ENCODE assay signal across 19 cellular contexts in genomic region chr16:48555597-48555996, GRCh38. TPM values are rescaled to one million over a fixed set of nuclear protein-coding genes. Genes with fewer than 3 reads are reported as not detected.
A peak's percentile ranks its signal among the peaks of the same experiment; 100 is the strongest.
DNase-seq lines count a peak whose midpoint lies in the region; ATAC-seq and TF ChIP-seq lines count a peak whose summit lies in the region.
"Had no signal": no experiment of that assay in that cellular context is flagged by ENCODE, and none has a peak within 500 bp of the region (broad histone marks: within the 10 kb centered on the region; RNA-seq: fewer than 3 reads in every experiment).

No MANE protein-coding gene starts in this region.

- no peak overlapping the region for H3K4me2 ChIP-seq in GM23338
- H3K4me2 ChIP-seq: BLaER1 had no signal

- H3K27me3 ChIP-seq in GM23338 (ENCODE audit: insufficient read depth) = no peaks in the 10 kb centered on the region
- H3K27me3 ChIP-seq: BLaER1, Peyer's patch had no signal

- ATAC-seq in GM23338 = no peak
- peak; percentile 65 for ATAC-seq in activated naive CD8-positive, alpha-beta T cell treated with anti-CD3 and anti-CD28 coated beads, Interleukin-2, amount 10 ng/mL, durations not matched to agents 7 days and 5 days (ENCODE audit: low read depth)

- no peak overlapping the region for H3K27ac ChIP-seq in GM23338 (ENCODE audit: low read depth)
- H3K27ac ChIP-seq: BLaER1, prostate gland had no signal

- H2AFZ ChIP-seq in GM23338 = no peak overlapping the region

- POLR2A ChIA-PET in activated naive CD8-positive, alpha-beta T cell treated with anti-CD3 and anti-CD28 coated beads, Interleukin-2, amount 10 ng/mL, durations not matched to agents 7 days and 5 days (lab: Charles Lee) = interaction anchor here (0.9 to 1.5 kb wide), 4 partner anchors 53 to 68 kb away, joined by 3 to 6 read pairs (median 4); partner anchors contain the start of gene N4BP1

- no peaks in the 10 kb centered on the region for H3K27me3 Mint-ChIP-seq in T-helper 1 cell treated with Interleukin-12 subunit alpha and Interleukin-12 subunit beta and Interleukin-4 antibody, amounts not matched to agents 30 μg/mL and 1 μg/mL, for 36 hours (ENCODE audit: low read depth)
- H3K27me3 Mint-ChIP-seq in GM23338 (ENCODE audit: insufficient read depth, low read depth, poor library complexity) = no peaks in the 10 kb centered on the region
- no peaks in the 10 kb centered on the region for H3K27me3 Mint-ChIP-seq in activated naive CD8-positive, alpha-beta T cell treated with anti-CD3 and anti-CD28 coated beads, Interleukin-2, amount 10 ng/mL, durations not matched to agents 7 days and 5 days
- H3K27me3 Mint-ChIP-seq in nephron (ENCODE audit: low read depth) = no peaks in the 10 kb centered on the region
- H3K27me3 Mint-ChIP-seq: type B pancreatic cell had no signal

- H3K36me3 Mint-ChIP-seq in T-helper 1 cell treated with Interleukin-12 subunit alpha and Interleukin-12 subunit beta and Interleukin-4 antibody, amounts not matched to agents 30 μg/mL and 1 μg/mL, for 36 hours (ENCODE audit: low read depth) = peaks cover 52% of the 10 kb centered on the region
- H3K36me3 Mint-ChIP-seq in GM23338 (ENCODE audit: low read depth) = peaks cover 34% of the 10 kb centered on the region
- peaks cover 34% of the 10 kb centered on the region for H3K36me3 Mint-ChIP-seq in activated naive CD8-positive, alpha-beta T cell treated with anti-CD3 and anti-CD28 coated beads, Interleukin-2, amount 10 ng/mL, durations not matched to agents 7 days and 5 days
- H3K36me3 Mint-ChIP-seq in nephron (ENCODE audit: low read depth) = peaks cover 50% of the 10 kb centered on the region

- no peaks in the 10 kb centered on the region for H3F3A ChIP-seq in GM23338 (replicated peaks; ENCODE audit: low read depth)

- H3K9me3 Mint-ChIP-seq in T-helper 1 cell treated with Interleukin-12 subunit alpha and Interleukin-12 subunit beta and Interleukin-4 antibody, amounts not matched to agents 30 μg/mL and 1 μg/mL, for 36 hours = no peaks in the 10 kb centered on the region
- no peaks in the 10 kb centered on the region for H3K9me3 Mint-ChIP-seq in GM23338
- H3K9me3 Mint-ChIP-seq in activated naive CD8-positive, alpha-beta T cell treated with anti-CD3 and anti-CD28 coated beads, Interleukin-2, amount 10 ng/mL, durations not matched to agents 7 days and 5 days = no peaks in the 10 kb centered on the region
- H3K9me3 Mint-ChIP-seq in nephron = no peaks in the 10 kb centered on the region
- H3K9me3 Mint-ChIP-seq: type B pancreatic cell had no signal

- no peak overlapping the region for H3K4me3 ChIP-seq in GM23338
- H3K4me3 ChIP-seq: BLaER1, Peyer's patch, prostate gland had no signal

- peaks cover 70% of the 10 kb centered on the region for H3K4me1 Mint-ChIP-seq in T-helper 1 cell treated with Interleukin-12 subunit alpha and Interleukin-12 subunit beta and Interleukin-4 antibody, amounts not matched to agents 30 μg/mL and 1 μg/mL, for 36 hours (ENCODE audit: low read depth)
- H3K4me1 Mint-ChIP-seq in GM23338 (peaks cover 25% of the 10 kb centered on the region), nephron (peaks cover 66% of the 10 kb centered on the region)
- H3K4me1 Mint-ChIP-seq in activated naive CD8-positive, alpha-beta T cell treated with anti-CD3 and anti-CD28 coated beads, Interleukin-2, amount 10 ng/mL, durations not matched to agents 7 days and 5 days = peaks cover 54% of the 10 kb centered on the region

- H3K9me2 ChIP-seq in GM23338 (ENCODE audit: insufficient read depth) = no peaks in the 10 kb centered on the region

- no peak for TF ChIP-seq CTCF in GM23338 (conservative IDR thresholded peaks at IDR 0.05; ENCODE audit: low read depth in 2 of 2)
- no peak for TF ChIP-seq CTCF in nephron (IDR thresholded peaks at IDR 0.05; ENCODE audit: unreplicated experiment in 3 of 3)

- H3K4me3 Mint-ChIP-seq in T-helper 1 cell treated with Interleukin-12 subunit alpha and Interleukin-12 subunit beta and Interleukin-4 antibody, amounts not matched to agents 30 μg/mL and 1 μg/mL, for 36 hours = peak overlapping the region; percentile 70
- H3K4me3 Mint-ChIP-seq in GM23338 = no peak overlapping the region
- H3K4me3 Mint-ChIP-seq in activated naive CD8-positive, alpha-beta T cell treated with anti-CD3 and anti-CD28 coated beads, Interleukin-2, amount 10 ng/mL, durations not matched to agents 7 days and 5 days = peak overlapping the region; percentile 73
- peak overlapping the region in 1 of 3 experiments; percentile 31 for H3K4me3 Mint-ChIP-seq in nephron
- H3K4me3 Mint-ChIP-seq: type B pancreatic cell had no signal

- H3K79me2 ChIP-seq in GM23338 (replicated peaks; ENCODE audit: insufficient read depth) = peaks cover 83% of the 10 kb centered on the region

- DNase-seq in T-helper 1 cell (no peak), GM23338 (ENCODE audit: low spot score) (no peak), SIG-M5 treated with dmso at 0.1 percent for 504 hours (lab: John Stamatoyannopoulos, UW; ENCODE audit: unreplicated experiment) (no peak), DMS153 (lab: John Stamatoyannopoulos, UW) (no peak), DMS 273 treated with DMSO at 0.1 percent for 48 hours (lab: John Stamatoyannopoulos, UW) (no peak)
- DNase-seq in activated naive CD8-positive, alpha-beta T cell treated with anti-CD3 and anti-CD28 coated beads, Interleukin-2, amount 10 ng/mL, durations not matched to agents 7 days and 5 days = no peak
- DNase-seq: 8988T; activated CD8-positive, alpha-beta memory T cell treated with anti-CD3 and anti-CD28 coated beads, Interleukin-2, amount 50 U/mL, for 48 hours; cerebellar nuclear complex; foreskin fibroblast; Kasumi-1; NCI-H1417 treated with DMSO at 0.1 percent for 48 hours; Peyer's patch; SW 1271 had no signal

- peaks cover 16% of the 10 kb centered on the region for H3K4me1 ChIP-seq in GM23338 (ENCODE audit: insufficient read depth)
- H3K4me1 ChIP-seq: BLaER1, prostate gland had no signal

- peaks cover 21% of the 10 kb centered on the region for H4K20me1 ChIP-seq in GM23338 (replicated peaks; ENCODE audit: insufficient read depth)

- H3K27ac Mint-ChIP-seq in T-helper 1 cell treated with Interleukin-12 subunit alpha and Interleukin-12 subunit beta and Interleukin-4 antibody, amounts not matched to agents 30 μg/mL and 1 μg/mL, for 36 hours = peak overlapping the region; percentile 84
- H3K27ac Mint-ChIP-seq in GM23338 (peak overlapping the region; percentile 33; the same call in 1 of the 2 replicates), nephron (peak overlapping the region; percentile 34 to 70 (median 51))
- peak overlapping the region; percentile 78 for H3K27ac Mint-ChIP-seq in activated naive CD8-positive, alpha-beta T cell treated with anti-CD3 and anti-CD28 coated beads, Interleukin-2, amount 10 ng/mL, durations not matched to agents 7 days and 5 days

- H3K36me3 ChIP-seq in GM23338 (ENCODE audit: insufficient read depth) = peaks cover 4% of the 10 kb centered on the region; the same call in 1 of the 2 replicates
- H3K36me3 ChIP-seq: prostate gland had no signal

TF ChIP-seq in GM23338, 12 proteins besides CTCF, POLR2A, EP300 and RAD21 (continues in another document):
- TF ChIP-seq ETS1 (IDR thresholded peaks at IDR 0.05) (no peak), NANOG (IDR thresholded peaks at IDR 0.05; ENCODE audit: borderline replicate concordance) (no peak), ZNF331 (CRISPR knock-in tag; IDR thresholded peaks at IDR 0.05; ENCODE audit: low read depth) (no peak), CREB1 (CRISPR knock-in tag; IDR thresholded peaks at IDR 0.05; ENCODE audit: low read depth) (no peak), ZNF114 (CRISPR knock-in tag; IDR thresholded peaks at IDR 0.05) (no peak), JUNB (IDR thresholded peaks at IDR 0.05; ENCODE audit: unreplicated experiment) (no peak)

RNA-seq across cellular contexts. Expression of gene N4BP1, which starts 54.4 kb away (rescaled TPM):
- 25.7 and 27.3 TPM in 2 replicates for total RNA-seq in GM23338 (2014; rRNA removed; shearing (Covaris generic))
- 14.6 and 16.4 TPM in 2 replicates for polyA plus RNA-seq in GM23338 (2016; fragmentation: Nextera tagmentation; extraction: Ambion mirVana)
- 10 to 100 TPM; 70.5 to 71.2 TPM for total RNA-seq in activated naive CD8-positive, alpha-beta T cell treated with anti-CD3 and anti-CD28 coated beads, Interleukin-2, amount 10 ng/mL, durations not matched to agents 7 days and 5 days

Comparison
In these comparisons a context has a peak if more than half of its experiments do, and no peak if none do; other contexts are left out.
1. H3K27ac Mint-ChIP-seq: peak in every context shown above with its lines; median percentile 84 in T-helper 1 cell treated with Interleukin-12 subunit alpha and Interleukin-12 subunit beta and Interleukin-4 antibody, amounts not matched to agents 30 μg/mL and 1 μg/mL, for 36 hours; 78 in activated naive CD8-positive, alpha-beta T cell treated with anti-CD3 and anti-CD28 coated beads, Interleukin-2, amount 10 ng/mL, durations not matched to agents 7 days and 5 days; 51 in nephron; 33 in GM23338.